Comparison of ENCODE assay signal across 9 cellular contexts in genomic region chr17:4834621-4835020, GRCh38. TPM values are rescaled to one million over a fixed set of nuclear protein-coding genes. Genes with fewer than 3 reads are reported as not detected.
DNase-seq lines count a peak whose midpoint lies in the region; ATAC-seq and TF ChIP-seq lines count a peak whose summit lies in the region.
"Had no signal": no experiment of that assay in that cellular context is flagged by ENCODE, and none has a peak within 500 bp of the region (broad histone marks: within the 10 kb centered on the region; RNA-seq: fewer than 3 reads in every experiment).

No MANE protein-coding gene starts in this region.

- peaks cover 26 to 40% (median 28%) of the 10 kb centered on the region in 10 experiments for H3K4me1 ChIP-seq in BLaER1 treated with 17β-estradiol and CSF1 and Interleukin-3, amounts not matched to agents 10 nM and 100 nM
- peaks cover 7 to 10% of the 10 kb centered on the region in 2 donors for H3K4me1 ChIP-seq in neuronal stem cell (ENCODE audit: control insufficient read depth in 2 of 2, insufficient read depth in 1 of 2, low read depth in 1 of 2, low read length in 2 of 2)

- H2AK5ac ChIP-seq in neuronal stem cell (ENCODE audit: low read depth, low read length) = no peak overlapping the region

- H3K79me1 ChIP-seq in neuronal stem cell (ENCODE audit: low read depth, low read length) = peaks cover 9% of the 10 kb centered on the region

- H3K9me3 Mint-ChIP-seq in dendritic cell treated with granulocyte-macrophage colony-stimulating factor and Interleukin-4, amounts not matched to agents 40 ng/mL and 50 ng/mL, for 4 days = no peaks in the 10 kb centered on the region
- no peaks in the 10 kb centered on the region for H3K9me3 Mint-ChIP-seq in nephron

- H2BK12ac ChIP-seq in neuronal stem cell (ENCODE audit: low read length) = no peak overlapping the region

- H4K8ac ChIP-seq in neuronal stem cell (ENCODE audit: low read depth, low read length) = no peak overlapping the region

- DNase-seq in NB4 (ENCODE audit: low read depth) (no peak), neuronal stem cell (ENCODE audit: low spot score) (no peak), COR-L47 (lab: John Stamatoyannopoulos, UW) (no peak)
- no peak for DNase-seq in stimulated activated CD4-positive, alpha-beta T cell treated with anti-CD3 and anti-CD28 coated beads, Interleukin-1b, Interleukin-23, amount 100 ng/mL, for 48 hours
- DNase-seq: NCI-H1048 had no signal

- H2BK120ac ChIP-seq in neuronal stem cell (ENCODE audit: low read depth, low read length) = no peak overlapping the region

- no peak overlapping the region for H3K4ac ChIP-seq in neuronal stem cell (ENCODE audit: low read length)

- no peaks in the 10 kb centered on the region for H3K9me3 ChIP-seq in BLaER1 treated with 17β-estradiol and CSF1 and Interleukin-3, amounts not matched to agents 10 nM and 100 nM (replicated peaks in 1 of 11)
- no peaks in the 10 kb centered on the region for H3K9me3 ChIP-seq in neuronal stem cell (replicated peaks in 1 of 2; ENCODE audit: control insufficient read depth in 2 of 2, insufficient read depth in 1 of 2, low read depth in 1 of 2, low read length in 2 of 2)

- H3K36me3 Mint-ChIP-seq in dendritic cell treated with granulocyte-macrophage colony-stimulating factor and Interleukin-4, amounts not matched to agents 40 ng/mL and 50 ng/mL, for 4 days (ENCODE audit: low read depth) = peaks cover 47% of the 10 kb centered on the region
- H3K36me3 Mint-ChIP-seq in nephron (ENCODE audit: low read depth) = peaks cover 6% of the 10 kb centered on the region

- H2AFZ ChIP-seq in neuronal stem cell (ENCODE audit: low read length) = no peak overlapping the region

- H2BK15ac ChIP-seq in neuronal stem cell (ENCODE audit: low read length) = no peak overlapping the region

- H3K4me3 Mint-ChIP-seq in dendritic cell treated with granulocyte-macrophage colony-stimulating factor and Interleukin-4, amounts not matched to agents 40 ng/mL and 50 ng/mL, for 4 days = peak overlapping the region; percentile 88
- H3K4me3 Mint-ChIP-seq in nephron = peak overlapping the region; percentile 86 to 97 (median 91)

- intact Hi-C loops in dendritic cell treated with granulocyte-macrophage colony-stimulating factor and Interleukin-4, amounts not matched to agents 40 ng/mL and 50 ng/mL, for 4 days (cut with micrococcal nuclease) = loop anchor here (5.0 kb wide), 1 partner anchor 43 kb away; no protein-coding TSS in a partner anchor

- H3K27ac Mint-ChIP-seq in dendritic cell treated with granulocyte-macrophage colony-stimulating factor and Interleukin-4, amounts not matched to agents 40 ng/mL and 50 ng/mL, for 4 days = no peak overlapping the region
- peak overlapping the region; percentile 74 to 94 (median 91) for H3K27ac Mint-ChIP-seq in nephron

- H4K91ac ChIP-seq in neuronal stem cell (ENCODE audit: low read depth, low read length, poor library complexity) = no peak overlapping the region

- peak overlapping the region in 5 of 11 experiments; percentile 18 to 84 (median 82); a peak in 4 of 22 replicates for H3K27ac ChIP-seq in BLaER1 treated with 17β-estradiol and CSF1 and Interleukin-3, amounts not matched to agents 10 nM and 100 nM
- no peak overlapping the region for H3K27ac ChIP-seq in neuronal stem cell (replicated peaks; ENCODE audit: low read length)

- no peak overlapping the region for H3K23ac ChIP-seq in neuronal stem cell (ENCODE audit: low read depth, low read length, poor library complexity)

- H4K20me1 ChIP-seq in BLaER1 treated with 17β-estradiol and CSF1 and Interleukin-3, amounts not matched to agents 10 nM and 100 nM = peaks cover 37 to 57% (median 53%) of the 10 kb centered on the region in 11 experiments; a peak in 19 of 22 replicates

- no peak for TF ChIP-seq POLR2A in NB4 (IDR thresholded peaks at IDR 0.05; ENCODE audit: extremely low read depth, insufficient read length)

- no CpG with 5 or more reads among the region's 5 CpGs for WGBS in neuronal stem cell (ENCODE audit: extremely low coverage in 2 of 2, insufficient read length in 2 of 2, insufficient replicate concordance in 1 of 2), 2 donors

- H3K36me3 ChIP-seq in BLaER1 treated with 17β-estradiol and CSF1 and Interleukin-3, amounts not matched to agents 10 nM and 100 nM = peaks cover 6 to 26% (median 13%) of the 10 kb centered on the region in 11 experiments; a peak in 14 of 22 replicates
- H3K36me3 ChIP-seq in neuronal stem cell (replicated peaks in 1 of 2; ENCODE audit: control insufficient read depth in 2 of 2, insufficient read depth in 2 of 2, low read length in 2 of 2) = peaks cover 4 to 21% of the 10 kb centered on the region in 2 donors

- H3K9ac ChIP-seq in BLaER1 treated with 17β-estradiol and CSF1 and Interleukin-3, amounts not matched to agents 10 nM and 100 nM = peak overlapping the region; percentile 85 to 93 (median 88); a peak in 21 of 22 replicates
- H3K9ac ChIP-seq in neuronal stem cell (ENCODE audit: low read depth, low read length, poor library complexity) = no peak overlapping the region

- peaks cover under 1% of the 10 kb centered on the region for H3K27me3 Mint-ChIP-seq in dendritic cell treated with granulocyte-macrophage colony-stimulating factor and Interleukin-4, amounts not matched to agents 40 ng/mL and 50 ng/mL, for 4 days
- no peaks in the 10 kb centered on the region for H3K27me3 Mint-ChIP-seq in nephron (ENCODE audit: low read depth)

- H3K14ac ChIP-seq in neuronal stem cell (ENCODE audit: low read length) = no peak overlapping the region

- H2BK5ac ChIP-seq in neuronal stem cell (ENCODE audit: low read length) = no peak overlapping the region

- TF ChIP-seq CTCF in NB4 (IDR thresholded peaks at IDR 0.05; ENCODE audit: low read depth, low read length) (no peak), nephron (IDR thresholded peaks at IDR 0.05; ENCODE audit: unreplicated experiment in 3 of 3) (no peak)

- peak overlapping the region; percentile 80 to 100 (median 98) for H3K4me2 ChIP-seq in BLaER1 treated with 17β-estradiol and CSF1 and Interleukin-3, amounts not matched to agents 10 nM and 100 nM
- H3K4me2 ChIP-seq in neuronal stem cell (ENCODE audit: insufficient read depth, low read length, poor library complexity, severe bottlenecking) = no peak overlapping the region

- H3K4me1 Mint-ChIP-seq in dendritic cell treated with granulocyte-macrophage colony-stimulating factor and Interleukin-4, amounts not matched to agents 40 ng/mL and 50 ng/mL, for 4 days (ENCODE audit: low read depth) = peaks cover 53% of the 10 kb centered on the region
- H3K4me1 Mint-ChIP-seq in nephron = peaks cover 43% of the 10 kb centered on the region

- peak overlapping the region; percentile 83 to 99 (median 92) for H3K4me3 ChIP-seq in BLaER1 treated with 17β-estradiol and CSF1 and Interleukin-3, amounts not matched to agents 10 nM and 100 nM
- H3K4me3 ChIP-seq in NB4 (ENCODE audit: low read depth, low read length) (peak overlapping the region; percentile 71), neuronal stem cell (ENCODE audit: low read length in 2 of 2) (peak overlapping the region in 1 of 2 donors; percentile 78)

- ATAC-seq in HG02588 (IDR thresholded peaks at IDR 0.05; ENCODE audit: unreplicated experiment) = no peak

- no peaks in the 10 kb centered on the region for H3K27me3 ChIP-seq in BLaER1 treated with 17β-estradiol and CSF1 and Interleukin-3, amounts not matched to agents 10 nM and 100 nM
- no peaks in the 10 kb centered on the region for H3K27me3 ChIP-seq in neuronal stem cell (ENCODE audit: control insufficient read depth in 3 of 3, insufficient read depth in 3 of 3, low read depth in 1 of 3, low read length in 3 of 3)

- H3K18ac ChIP-seq in neuronal stem cell (ENCODE audit: low read length) = no peak overlapping the region

RNA-seq across cellular contexts. Expression of gene MINK1, which starts 1.5 kb away (rescaled TPM):
- 29.2 TPM for polyA plus RNA-seq in neuronal stem cell (2013, experiment 1 of 2)
- 27.0 TPM for polyA plus RNA-seq in neuronal stem cell (2013, experiment 2 of 2)

RNA-seq across cellular contexts. Expression of gene PLD2, which starts 27.7 kb away (rescaled TPM):
- 19.1 TPM for polyA plus RNA-seq in neuronal stem cell (2013, experiment 1 of 2)
- 17.9 TPM for polyA plus RNA-seq in neuronal stem cell (2013, experiment 2 of 2)

RNA-seq across cellular contexts. Expression of gene PSMB6, which starts 38.7 kb away (rescaled TPM):
- 230 TPM for polyA plus RNA-seq in neuronal stem cell (2013, experiment 1 of 2)
- polyA plus RNA-seq in neuronal stem cell (2013, experiment 2 of 2) = 230 TPM

RNA-seq across cellular contexts. Expression of gene GLTPD2, which starts 45.9 kb away (rescaled TPM):
- polyA plus RNA-seq in neuronal stem cell (2013, experiment 1 of 2) = 0.07 TPM
- not detected for polyA plus RNA-seq in neuronal stem cell (2013, experiment 2 of 2)
